Comparison of ENCODE assay signal across 9 cellular contexts in genomic region chr4:38162240-38162784, GRCh38.
DNase-seq lines count a peak whose midpoint lies in the region; ATAC-seq and TF ChIP-seq lines count a peak whose summit lies in the region.
"Had no signal": no experiment of that assay in that cellular context is flagged by ENCODE, and none has a peak within 500 bp of the region (broad histone marks: within the 10 kb centered on the region; RNA-seq: fewer than 3 reads in every experiment).

No MANE protein-coding gene starts in this region.

- ATAC-seq in left ventricle myocardium superior (peak; percentile 43), GM18517 (IDR thresholded peaks at IDR 0.05; ENCODE audit: unreplicated experiment) (no peak), HG03442 (IDR thresholded peaks at IDR 0.05; ENCODE audit: unreplicated experiment) (no peak)

- H3K4me3 Mint-ChIP-seq in activated naive CD8-positive, alpha-beta T cell treated with anti-CD3 and anti-CD28 coated beads for 36 hours: no peak overlapping the region

- H3K4me1 Mint-ChIP-seq in activated naive CD8-positive, alpha-beta T cell treated with anti-CD3 and anti-CD28 coated beads for 36 hours: peaks cover 70% of the 10 kb centered on the region

- H3K4me3 ChIP-seq in lower leg skin (ENCODE audit: low read depth, poor library complexity, severe bottlenecking): no peak overlapping the region

- peaks cover 20% of the 10 kb centered on the region for H3K36me3 Mint-ChIP-seq in activated naive CD8-positive, alpha-beta T cell treated with anti-CD3 and anti-CD28 coated beads for 36 hours

- H3K9me3 Mint-ChIP-seq in activated naive CD8-positive, alpha-beta T cell treated with anti-CD3 and anti-CD28 coated beads for 36 hours: peaks cover 23% of the 10 kb centered on the region

- no peaks in the 10 kb centered on the region for H3K27me3 Mint-ChIP-seq in activated naive CD8-positive, alpha-beta T cell treated with anti-CD3 and anti-CD28 coated beads for 36 hours

- peak in 1 of 3 donors; percentile 6 for TF ChIP-seq CTCF in lower leg skin (IDR thresholded peaks at IDR 0.05)

- H3K27ac Mint-ChIP-seq in activated naive CD8-positive, alpha-beta T cell treated with anti-CD3 and anti-CD28 coated beads for 36 hours: peak overlapping the region; percentile 96

- WGBS in lower leg skin, 2 donors: 87% methylated on average over 4 of the region's 4 CpGs

- intact Hi-C loops in left ventricle myocardium superior (cut with micrococcal nuclease): no loop called here
- intact Hi-C loops in cardiac septum (cut with DNase I): no loop called here
- intact Hi-C loops in lower leg skin (cut with DNase I; ENCODE audit: low total_unique reads): no loop called here

- DNase-seq in left ventricle myocardium superior: no peak
- DNase-seq in cardiac septum (ENCODE audit: low spot score): no peak
- DNase-seq in activated naive CD8-positive, alpha-beta T cell treated with anti-CD3 and anti-CD28 coated beads for 36 hours: no peak
- peak; percentile 75 for DNase-seq in kidney glomerular epithelial cell (lab: John Stamatoyannopoulos, UW)
- no peak for DNase-seq in lower leg skin (ENCODE audit: low spot score in 2 of 2)
- DNase-seq in HPDE6-E6E7 (ENCODE audit: extremely low spot score): no peak
- DNase-seq: NCI-H1105 treated with DMSO at 0.1 percent for 48 hours had no signal

- no peak for TF ChIP-seq POLR2A in lower leg skin (IDR thresholded peaks at IDR 0.05)
